In genomic region chr3:9887478-9887877, GRCh38 we compare ENCODE assay signal across 24 cellular contexts. TPM values are rescaled to one million over a fixed set of nuclear protein-coding genes. Genes with fewer than 3 reads are reported as not detected.
"Had no signal": no experiment of that assay in that cellular context is flagged by ENCODE, and none has a peak within 500 bp of the region (broad histone marks: within the 10 kb centered on the region; RNA-seq: fewer than 3 reads in every experiment).

No MANE protein-coding gene starts in this region.

- H3K27me3 ChIP-seq: esophagus muscularis mucosa, left lung, testis, uterus had no signal

- H3K9me3 Mint-ChIP-seq: activated CD4-positive, alpha-beta memory T cell treated with anti-CD3 and anti-CD28 coated beads, Interleukin-2, amount 10 ng/mL, durations not matched to agents 7 days and 5 days; activated naive CD8-positive, alpha-beta T cell treated with anti-CD3 and anti-CD28 coated beads, Interleukin-2, amount 50 U/mL, for 24 hours; mesothelial cell of epicardium had no signal

- H3K9me3 ChIP-seq: esophagus muscularis mucosa, left lung, prostate gland, testis, uterus had no signal

- H3K27ac ChIP-seq: coronary artery, esophagus muscularis mucosa, left lung, prostate gland, testis, uterus had no signal

- H3K4me1 ChIP-seq: prostate gland had no signal

- ATAC-seq: activated CD8-positive, alpha-beta memory T cell treated with anti-CD3 and anti-CD28 coated beads, Interleukin-2, amount 10 ng/mL, durations not matched to agents 7 days and 5 days; activated naive CD8-positive, alpha-beta T cell treated with anti-CD3 and anti-CD28 coated beads, Interleukin-2, amount 50 U/mL, for 24 hours; left lung; naive thymus-derived CD8-positive, alpha-beta T cell had no signal

- H3K27me3 Mint-ChIP-seq: activated CD4-positive, alpha-beta memory T cell treated with anti-CD3 and anti-CD28 coated beads, Interleukin-2, amount 10 ng/mL, durations not matched to agents 7 days and 5 days; activated CD8-positive, alpha-beta memory T cell treated with anti-CD3 and anti-CD28 coated beads, Interleukin-2, amount 10 ng/mL, durations not matched to agents 7 days and 5 days; activated naive CD8-positive, alpha-beta T cell treated with anti-CD3 and anti-CD28 coated beads, Interleukin-2, amount 50 U/mL, for 24 hours; naive thymus-derived CD8-positive, alpha-beta T cell had no signal

- H3K4me3 Mint-ChIP-seq: activated CD4-positive, alpha-beta memory T cell treated with anti-CD3 and anti-CD28 coated beads, Interleukin-2, amount 10 ng/mL, durations not matched to agents 7 days and 5 days; activated CD8-positive, alpha-beta memory T cell treated with anti-CD3 and anti-CD28 coated beads, Interleukin-2, amount 10 ng/mL, durations not matched to agents 7 days and 5 days; activated naive CD8-positive, alpha-beta T cell treated with anti-CD3 and anti-CD28 coated beads, Interleukin-2, amount 50 U/mL, for 24 hours; mesothelial cell of epicardium; naive thymus-derived CD8-positive, alpha-beta T cell had no signal

- DNase-seq: activated CD4-positive, alpha-beta memory T cell treated with anti-CD3 and anti-CD28 coated beads, Interleukin-2, amount 10 ng/mL, durations not matched to agents 7 days and 5 days; activated CD4-positive, alpha-beta T cell treated with anti-CD3 and anti-CD28 coated beads for 48 hours; activated CD8-positive, alpha-beta memory T cell treated with anti-CD3 and anti-CD28 coated beads, Interleukin-2, amount 10 ng/mL, durations not matched to agents 7 days and 5 days; activated effector memory CD4-positive, alpha-beta T cell treated with anti-CD3 and anti-CD28 coated beads, Interleukin-2, amount 50 U/mL, for 16 hours; activated naive CD4-positive, alpha-beta T cell treated with anti-CD3 and anti-CD28 coated beads, Interleukin-2, amount 50 U/mL, for 16 hours; activated naive CD8-positive, alpha-beta T cell treated with anti-CD3 and anti-CD28 coated beads, Interleukin-2, amount 50 U/mL, for 24 hours; activated T-cell treated with anti-CD3 and anti-CD28 coated beads for 4 hours; cerebellar nuclear complex; hippocampal formation; kidney glomerular epithelial cell; left lung; naive thymus-derived CD8-positive, alpha-beta T cell; stimulated activated CD4-positive, alpha-beta T cell treated with anti-CD3 and anti-CD28 coated beads, Interleukin-4, amount 100 ng/mL, for 1 hour; stimulated activated naive CD4-positive, alpha-beta T cell; testis; trophoblast cell; uterus had no signal

- H3K4me3 ChIP-seq: coronary artery, esophagus muscularis mucosa, left lung, prostate gland, testis, uterus had no signal

- H3K36me3 ChIP-seq: prostate gland, uterus had no signal

- H3K27ac Mint-ChIP-seq: activated CD4-positive, alpha-beta memory T cell treated with anti-CD3 and anti-CD28 coated beads, Interleukin-2, amount 10 ng/mL, durations not matched to agents 7 days and 5 days; activated CD8-positive, alpha-beta memory T cell treated with anti-CD3 and anti-CD28 coated beads, Interleukin-2, amount 10 ng/mL, durations not matched to agents 7 days and 5 days; activated naive CD8-positive, alpha-beta T cell treated with anti-CD3 and anti-CD28 coated beads, Interleukin-2, amount 50 U/mL, for 24 hours; mesothelial cell of epicardium; naive thymus-derived CD8-positive, alpha-beta T cell had no signal

RNA-seq across cellular contexts. Expression of gene CIDEC, which starts 7.4 kb away (rescaled TPM):
- total RNA-seq: activated CD4-positive, alpha-beta memory T cell treated with anti-CD3 and anti-CD28 coated beads, Interleukin-2, amount 10 ng/mL, durations not matched to agents 7 days and 5 days; activated CD8-positive, alpha-beta memory T cell treated with anti-CD3 and anti-CD28 coated beads, Interleukin-2, amount 10 ng/mL, durations not matched to agents 7 days and 5 days; frontal cortex; left lung; lung microvascular endothelial cell; mesothelial cell of epicardium; osteocyte had no signal
